ENCODE assay signal across 15 cellular contexts in genomic region chr10:78768041-78768569, GRCh38.
A peak's percentile ranks its signal among the peaks of the same experiment; 100 is the strongest.
DNase-seq lines count a peak whose midpoint lies in the region; ATAC-seq and TF ChIP-seq lines count a peak whose summit lies in the region.
"Had no signal": no experiment of that assay in that cellular context is flagged by ENCODE, and none has a peak within 500 bp of the region (broad histone marks: within the 10 kb centered on the region; RNA-seq: fewer than 3 reads in every experiment).

No MANE protein-coding gene starts in this region.

- H3K27me3 ChIP-seq in GM23338 (ENCODE audit: insufficient read depth) (no peaks in the 10 kb centered on the region), NT2/D1 (ENCODE audit: insufficient read depth, insufficient read length) (no peaks in the 10 kb centered on the region), trophoblast cell (ENCODE audit: insufficient read depth, low read length) (no peaks in the 10 kb centered on the region), gastroesophageal sphincter (no peaks in the 10 kb centered on the region)
- H3K27me3 ChIP-seq: BE2C had no signal

- H2BK12ac ChIP-seq in trophoblast cell (ENCODE audit: low read length) = peak overlapping the region; percentile 90

- no peak for TF ChIP-seq EP300 in gastroesophageal sphincter (IDR thresholded peaks at IDR 0.05)

- peak; percentile 29; the same call in 1 of the 3 replicates for ATAC-seq in GM23338
- ATAC-seq in GM19035 (IDR thresholded peaks at IDR 0.05; ENCODE audit: unreplicated experiment) = no peak
- no peak for ATAC-seq in gastroesophageal sphincter
- no peak for ATAC-seq in GM18520 (IDR thresholded peaks at IDR 0.05; ENCODE audit: unreplicated experiment)

- peak overlapping the region; percentile 87 for H2BK120ac ChIP-seq in trophoblast cell (ENCODE audit: insufficient read depth, low read length, poor library complexity)

- no peak for TF ChIP-seq POLR2A in gastroesophageal sphincter (IDR thresholded peaks at IDR 0.05)

- peaks cover 50% of the 10 kb centered on the region for H3K79me1 ChIP-seq in trophoblast cell (ENCODE audit: low read length)

- H3K79me2 ChIP-seq in GM23338 (replicated peaks; ENCODE audit: insufficient read depth) = no peaks in the 10 kb centered on the region
- H3K79me2 ChIP-seq in trophoblast cell (ENCODE audit: control insufficient read depth, insufficient read depth, low read length, poor library complexity) = peaks cover 8% of the 10 kb centered on the region

- H3K4me3 ChIP-seq in GM23338 = no peak overlapping the region
- H3K4me3 ChIP-seq in NT2/D1 (ENCODE audit: insufficient read length, low read depth) = no peak overlapping the region
- no peak overlapping the region for H3K4me3 ChIP-seq in trophoblast cell (ENCODE audit: low read depth, low read length)
- no peak overlapping the region for H3K4me3 ChIP-seq in gastroesophageal sphincter
- H3K4me3 ChIP-seq: HAP-1 had no signal

- H3K4me3 Mint-ChIP-seq in GM23338 = no peak overlapping the region
- H3K4me3 Mint-ChIP-seq: CD8-positive, alpha-beta memory T cell; IgD-negative memory B cell had no signal

- H3K36me3 Mint-ChIP-seq in GM23338 (ENCODE audit: low read depth) = no peaks in the 10 kb centered on the region; the same call in 2 of the 3 replicates
- H3K36me3 Mint-ChIP-seq: CD8-positive, alpha-beta memory T cell; IgD-negative memory B cell had no signal

- no CpG with 5 or more reads among the region's 8 CpGs for WGBS in trophoblast cell (ENCODE audit: extremely low coverage, insufficient coverage, insufficient read length)
- WGBS in gastroesophageal sphincter (ENCODE audit: low coverage in 1 of 2), 2 donors = 81 to 100% methylated on average over 2 to 3 of the region's 8 CpGs

- H3K27ac ChIP-seq in GM23338 (ENCODE audit: low read depth) = no peak overlapping the region
- H3K27ac ChIP-seq in trophoblast cell (ENCODE audit: low read depth, low read length) = peak overlapping the region; percentile 95
- H3K27ac ChIP-seq in gastroesophageal sphincter = peak overlapping the region in 1 of 4 donors; percentile 5

- H3K27me3 Mint-ChIP-seq in GM23338 (ENCODE audit: insufficient read depth, low read depth, poor library complexity) = peaks cover 12% of the 10 kb centered on the region

- H4K91ac ChIP-seq in trophoblast cell (ENCODE audit: low read depth, low read length) = peak overlapping the region; percentile 87

- no peaks in the 10 kb centered on the region for H3K9me3 Mint-ChIP-seq in GM23338
- H3K9me3 Mint-ChIP-seq: CD8-positive, alpha-beta memory T cell; IgD-negative memory B cell had no signal

- H3F3A ChIP-seq in GM23338 (replicated peaks; ENCODE audit: low read depth) = no peaks in the 10 kb centered on the region

- no peak overlapping the region for H4K12ac ChIP-seq in trophoblast cell (ENCODE audit: low read depth, low read length)

- H3K36me3 ChIP-seq in GM23338 (ENCODE audit: insufficient read depth) (no peaks in the 10 kb centered on the region), NT2/D1 (ENCODE audit: insufficient read depth, insufficient read length, low read length) (no peaks in the 10 kb centered on the region), trophoblast cell (ENCODE audit: control insufficient read depth in 1 of 2, insufficient read depth in 2 of 2, low read length in 2 of 2) (no peaks in the 10 kb centered on the region), gastroesophageal sphincter (no peaks in the 10 kb centered on the region)
- H3K36me3 ChIP-seq: BE2C, HAP-1 had no signal

- no peak overlapping the region for H3K23ac ChIP-seq in trophoblast cell (ENCODE audit: low read length)

- no peak for DNase-seq in GM23338 (ENCODE audit: low spot score)
- no peak for DNase-seq in NT2/D1 (ENCODE audit: low read depth, low spot score)
- DNase-seq in left kidney (ENCODE audit: low read depth, low spot score) = peak; percentile 54
- DNase-seq in trophoblast cell = no peak
- DNase-seq: BE2C; CD8-positive, alpha-beta memory T cell; NCI-H1436; NCI-H2029 treated with DMSO at 0.1 percent for 48 hours; NCI-H510A treated with DMSO at 0.1 percent for 48 hours; RPMI8226 had no signal

- H3K18ac ChIP-seq in trophoblast cell (ENCODE audit: low read length) = peak overlapping the region; percentile 95

- peak overlapping the region; percentile 80 for H4K8ac ChIP-seq in trophoblast cell (ENCODE audit: low read depth, low read length)

- TF ChIP-seq CTCF in GM23338 (conservative IDR thresholded peaks at IDR 0.05; ENCODE audit: low read depth in 2 of 2) = no peak
- no peak for TF ChIP-seq CTCF in gastroesophageal sphincter (IDR thresholded peaks at IDR 0.05)

- no peaks in the 10 kb centered on the region for H4K20me1 ChIP-seq in GM23338 (replicated peaks; ENCODE audit: insufficient read depth)

- no peaks in the 10 kb centered on the region; the same call in 1 of the 2 replicates for H3K9me3 ChIP-seq in NT2/D1 (ENCODE audit: insufficient read depth, low read length)
- no peaks in the 10 kb centered on the region for H3K9me3 ChIP-seq in trophoblast cell (ENCODE audit: insufficient read depth, low read depth, low read length)
- H3K9me3 ChIP-seq in gastroesophageal sphincter = no peaks in the 10 kb centered on the region
- H3K9me3 ChIP-seq: BE2C, HAP-1 had no signal

- H3K9ac ChIP-seq in NT2/D1 (ENCODE audit: insufficient read length, low read depth) = peak overlapping the region; percentile 32
- no peak overlapping the region for H3K9ac ChIP-seq in trophoblast cell (ENCODE audit: low read length)

- H2BK5ac ChIP-seq in trophoblast cell (ENCODE audit: low read depth, low read length, poor library complexity) = peak overlapping the region; percentile 98

- H3K4me1 ChIP-seq in GM23338 (ENCODE audit: insufficient read depth) (no peaks in the 10 kb centered on the region), NT2/D1 (ENCODE audit: insufficient read depth, insufficient read length) (peaks cover 12% of the 10 kb centered on the region), trophoblast cell (ENCODE audit: control insufficient read depth in 1 of 2, insufficient read depth in 2 of 2, low read length in 2 of 2) (peaks cover 36 to 44% of the 10 kb centered on the region in 2 experiments), gastroesophageal sphincter (peaks cover 4 to 47% (median 6%) of the 10 kb centered on the region in 3 donors)
- H3K4me1 ChIP-seq: HAP-1 had no signal

- peaks cover 4% of the 10 kb centered on the region; the same call in 2 of the 3 replicates for H3K4me1 Mint-ChIP-seq in GM23338
- H3K4me1 Mint-ChIP-seq: CD8-positive, alpha-beta memory T cell; IgD-negative memory B cell had no signal

- H3K4ac ChIP-seq in trophoblast cell (ENCODE audit: low read depth, low read length) = peak overlapping the region; percentile 68

- H3K9me2 ChIP-seq in GM23338 (ENCODE audit: insufficient read depth) = no peaks in the 10 kb centered on the region

- no peak overlapping the region for H3K4me2 ChIP-seq in GM23338
- peak overlapping the region; percentile 16 for H3K4me2 ChIP-seq in trophoblast cell (ENCODE audit: low read length)

- H2AFZ ChIP-seq in GM23338 (no peak overlapping the region), trophoblast cell (ENCODE audit: insufficient read depth, low read length, poor library complexity) (peak overlapping the region; percentile 58)

- peak overlapping the region; percentile 30 for H3K27ac Mint-ChIP-seq in GM23338
- H3K27ac Mint-ChIP-seq: CD8-positive, alpha-beta memory T cell; IgD-negative memory B cell had no signal

- peak overlapping the region; percentile 33 for H2AK5ac ChIP-seq in trophoblast cell (ENCODE audit: low read length)

- peak overlapping the region; percentile 77 for H3K14ac ChIP-seq in trophoblast cell (ENCODE audit: low read length)
